ENCODE assay signal across 8 cellular contexts in genomic region chr2:70070557-70071268, GRCh38. TPM values are rescaled to one million over a fixed set of nuclear protein-coding genes. Genes with fewer than 3 reads are reported as not detected.
DNase-seq lines count a peak whose midpoint lies in the region; ATAC-seq lines count a peak whose summit lies in the region.

No MANE protein-coding gene starts in this region.

- no peaks in the 10 kb centered on the region for H3K9me3 Mint-ChIP-seq in effector memory CD8-positive, alpha-beta T cell

- peak overlapping the region; percentile 96 to 97 for H3K27ac Mint-ChIP-seq in effector memory CD8-positive, alpha-beta T cell

- no peaks in the 10 kb centered on the region for H3K27me3 Mint-ChIP-seq in effector memory CD8-positive, alpha-beta T cell

- peak; percentile 83 for ATAC-seq in GM19463 (IDR thresholded peaks at IDR 0.05; ENCODE audit: unreplicated experiment)
- ATAC-seq in effector memory CD8-positive, alpha-beta T cell (replicated peaks): peak; percentile 62

- H3K36me3 Mint-ChIP-seq in effector memory CD8-positive, alpha-beta T cell (ENCODE audit: insufficient read depth): peaks cover 51% of the 10 kb centered on the region

- DNase-seq in COLO668 (lab: John Stamatoyannopoulos, UW; ENCODE audit: unreplicated experiment) (peak; percentile 46), HT-29 (ENCODE audit: low spot score) (peak; percentile 84), NCI-H748 treated with DMSO at 0.1 percent for 48 hours (lab: John Stamatoyannopoulos, UW) (peak; percentile 43), medulla oblongata (ENCODE audit: extremely low spot score) (peak; percentile 97)
- DNase-seq in activated CD4-positive, alpha-beta T cell treated with anti-CD3 and anti-CD28 coated beads, Interleukin-2, amount 50 U/mL, for 4 hours: peak; percentile 38 to 39
- DNase-seq in effector memory CD8-positive, alpha-beta T cell: peak; percentile 58 to 62 (median 59)
- DNase-seq in stimulated activated naive CD4-positive, alpha-beta T cell (lab: John Stamatoyannopoulos, UW): peak in 5 of 6 experiments; percentile 34 to 77 (median 47)

- peak overlapping the region; percentile 49 to 57 for H3K4me3 Mint-ChIP-seq in effector memory CD8-positive, alpha-beta T cell

- H3K4me1 Mint-ChIP-seq in effector memory CD8-positive, alpha-beta T cell (ENCODE audit: low read depth in 2 of 2): peaks cover 22 to 28% of the 10 kb centered on the region in 2 donors

RNA-seq across cellular contexts. Expression of gene PCBP1, which starts 16.6 kb away (rescaled TPM):
- total RNA-seq in HT-29 (2014; rRNA removed; shearing (Covaris generic)): 47.6 and 52.6 TPM in 2 replicates

Comparison
In these comparisons a context has a peak if more than half of its experiments do, and no peak if none do; other contexts are left out.
1. Peak in every context shown above with its lines: DNase-seq and ATAC-seq.
2. DNase-seq: peak in every context shown above with its lines; median percentile 97 in medulla oblongata; 84 in HT-29; 59 in effector memory CD8-positive, alpha-beta T cell; 47 in stimulated activated naive CD4-positive, alpha-beta T cell; 46 in COLO668; 43 in NCI-H748 treated with DMSO at 0.1 percent for 48 hours; 38 in activated CD4-positive, alpha-beta T cell treated with anti-CD3 and anti-CD28 coated beads, Interleukin-2, amount 50 U/mL, for 4 hours.